Comparison of ENCODE assay signal across 8 cellular contexts in genomic region chr6:122399055-122399347, GRCh38. TPM values are rescaled to one million over a fixed set of nuclear protein-coding genes. Genes with fewer than 3 reads are reported as not detected.
DNase-seq lines count a peak whose midpoint lies in the region; ATAC-seq, FAIRE-seq and TF ChIP-seq lines count a peak whose summit lies in the region.

No MANE protein-coding gene starts in this region.

- H3K36me3 ChIP-seq in right atrium auricular region (no peaks in the 10 kb centered on the region), GM12878 (ENCODE audit: control insufficient read depth in 2 of 2, insufficient read depth in 2 of 2, low read length in 1 of 2) (no peaks in the 10 kb centered on the region), mesodermal cell (ENCODE audit: control insufficient read depth, insufficient read depth, low read length) (peaks cover 4% of the 10 kb centered on the region), uterus (no peaks in the 10 kb centered on the region)

- no TSS peak for BruUV-seq in GM12878 (replicated peaks; lab: Mats Ljungman, UMichigan)

- no peak for TF ChIP-seq EP300 in GM12878 (IDR thresholded peaks at IDR 0.05; ENCODE audit: borderline replicate concordance in 1 of 2, control insufficient read depth in 1 of 2, low read depth in 2 of 2, low read length in 2 of 2)

- TF ChIP-seq POLR2A in GM12878 (IDR thresholded peaks at IDR 0.05; ENCODE audit: low read depth, low read length) (no peak; the same call in 1 of the 2 replicates), uterus (IDR thresholded peaks at IDR 0.05) (no peak)

- H3K9me3 ChIP-seq in right atrium auricular region = no peaks in the 10 kb centered on the region
- H3K9me3 ChIP-seq in GM12878 (replicated peaks; ENCODE audit: control insufficient read depth, insufficient read depth, low read length) = no peaks in the 10 kb centered on the region
- H3K9me3 ChIP-seq in mesodermal cell (ENCODE audit: control insufficient read depth, low read length) = no peaks in the 10 kb centered on the region
- no peaks in the 10 kb centered on the region for H3K9me3 ChIP-seq in uterus

- in situ Hi-C loops in GM12878 (cut with MboI) = no loop called here
- in situ Hi-C loops in KBM-7 (cut with MboI; ENCODE audit: low pct_unique_long_range_greater_than_20kb, low sequenced_read_pairs) = no loop called here

- peak; percentile 41 for FAIRE-seq in GM12878 (lab: Jason Lieb, UNC)

- ATAC-seq in Right ventricle myocardium inferior = no peak
- no peak for ATAC-seq in GM12878
- no peak for ATAC-seq in HG02642 (IDR thresholded peaks at IDR 0.05; ENCODE audit: poor library complexity, unreplicated experiment)
- ATAC-seq in GM18519 (IDR thresholded peaks at IDR 0.05; ENCODE audit: low FRiP score, unreplicated experiment) = no peak

- peak overlapping the region; percentile 40; the same call in 1 of the 2 replicates for H3K4me2 ChIP-seq in GM12878 (ENCODE audit: control insufficient read depth, insufficient read depth)

- no peak for TF ChIP-seq RAD21 in GM12878 (IDR thresholded peaks at IDR 0.05; ENCODE audit: insufficient read depth, low read depth, low read length)

- H3K27me3 ChIP-seq in right atrium auricular region = no peaks in the 10 kb centered on the region
- H3K27me3 ChIP-seq in GM12878 (replicated peaks in 1 of 2; ENCODE audit: control insufficient read depth in 2 of 2, insufficient read depth in 2 of 2, low read length in 1 of 2) = no peaks in the 10 kb centered on the region
- no peaks in the 10 kb centered on the region for H3K27me3 ChIP-seq in uterus

- no peaks in the 10 kb centered on the region for H4K20me1 ChIP-seq in GM12878 (ENCODE audit: control insufficient read depth, insufficient read depth)

- 7% methylated on average over 2 of the region's 2 CpGs for WGBS in GM12878 (ENCODE audit: insufficient coverage, insufficient replicate concordance, low lambda C conversion rate, missing lambda C conversion rate)
- 0% methylated on average over 1 to 2 of the region's 2 CpGs for WGBS in mesodermal cell (ENCODE audit: insufficient coverage in 2 of 2), 2 experiments

- H3K4me1 ChIP-seq in right atrium auricular region (peaks cover 0 to 13% of the 10 kb centered on the region in 2 donors), GM12878 (ENCODE audit: control insufficient read depth, insufficient read depth, low read length) (no peaks in the 10 kb centered on the region; the same call in none of the 2 replicates), mesodermal cell (ENCODE audit: control insufficient read depth, insufficient read depth, low read length, poor library complexity, severe bottlenecking) (peaks cover 3% of the 10 kb centered on the region), uterus (peaks cover 0 to 3% of the 10 kb centered on the region in 2 donors)

- H3K9ac ChIP-seq in GM12878 (ENCODE audit: control insufficient read depth, insufficient read depth, low read length) = no peak overlapping the region

- SMC1A ChIA-PET in GM12878 (lab: Charles Lee; ENCODE audit: uncharacterized antibody, unreplicated experiment) = interaction anchor here (0.7 kb wide), 1 partner anchor 67 kb away, joined by 3 read pairs; no protein-coding TSS in a partner anchor

- RAD21 ChIA-PET in GM12878 (lab: Charles Lee; ENCODE audit: unreplicated experiment) = interaction anchor here (1.0 to 1.5 kb wide), 3 partner anchors 15 to 72 kb away, joined by 3 to 4 read pairs (median 3); partner anchors contain the start of gene SERINC1

- H2AFZ ChIP-seq in GM12878 (ENCODE audit: control insufficient read depth, low read depth, low read length) = peak overlapping the region; percentile 82

- H3K79me2 ChIP-seq in GM12878 (ENCODE audit: control insufficient read depth, insufficient read depth, low read length) = peaks cover 35% of the 10 kb centered on the region

- POLR2A ChIA-PET in GM12878 (lab: Charles Lee) = interaction anchor here (1.5 to 1.6 kb wide), 2 partner anchors 10 to 73 kb away, joined by 4 to 9 read pairs; partner anchors contain the start of gene SERINC1

- TF ChIP-seq CTCF in right atrium auricular region (IDR thresholded peaks at IDR 0.05) (no peak), GM12878 (IDR thresholded peaks at IDR 0.05 in 2 of 3, conservative IDR thresholded peaks at IDR 0.05 in 1 of 3; ENCODE audit: control insufficient read depth in 2 of 3, extremely low read depth in 1 of 3, insufficient read depth in 1 of 3, low read depth in 3 of 3, low read length in 3 of 3) (no peak), uterus (IDR thresholded peaks at IDR 0.05) (no peak)

- no peak for DNase-seq in right atrium auricular region (ENCODE audit: low spot score)
- no peak for DNase-seq in Right ventricle myocardium inferior (ENCODE audit: missing footprints)
- no peak for DNase-seq in GM12878 (ENCODE audit: low read depth, low spot score)
- no peak for DNase-seq in uterus
- no peak for DNase-seq in KBM-7

- peak overlapping the region; percentile 73 to 92 for H3K27ac ChIP-seq in right atrium auricular region
- H3K27ac ChIP-seq in GM12878 (ENCODE audit: control insufficient read depth, insufficient read depth) = no peak overlapping the region
- H3K27ac ChIP-seq in mesodermal cell (ENCODE audit: low read depth, low read length, severe bottlenecking) = peak overlapping the region; percentile 60
- peak overlapping the region; percentile 72 to 80 for H3K27ac ChIP-seq in uterus

- H3K4me3 ChIP-seq in right atrium auricular region (peak overlapping the region; percentile 20 to 89), GM12878 (peak overlapping the region; percentile 29; the same call in 1 of the 2 replicates), mesodermal cell (ENCODE audit: extremely low read depth, insufficient read depth, low read length, poor library complexity, severe bottlenecking) (no peak overlapping the region), uterus (peak overlapping the region in 1 of 2 donors; percentile 24)

- intact Hi-C loops in Right ventricle myocardium inferior (cut with DNase I) = loop anchor here (1.0 to 10.0 kb wide), 2 partner anchors 72 to 1064 kb away; partner anchors contain the start of genes SERINC1 and TBC1D32
- intact Hi-C loops in GM12878 (cut with micrococcal nuclease; ENCODE audit: unreplicated experiment) = loop anchor here (2.0 kb wide), 1 partner anchor 72 kb away; the partner anchor contains the start of gene SERINC1
- intact Hi-C loops in uterus (cut with DNase I; ENCODE audit: low total_unique reads) = no loop called here

- CTCF ChIA-PET in GM12878 (lab: Yijun Ruan, JAX) = interaction anchor here (1.0 to 1.2 kb wide), 3 partner anchors 8 to 17 kb away, joined by 3 to 5 read pairs (median 3); no protein-coding TSS in a partner anchor

TF ChIP-seq in GM12878, 131 proteins besides CTCF, POLR2A, EP300 and RAD21 (continues in another document):
- TF ChIP-seq, protein P1, sequence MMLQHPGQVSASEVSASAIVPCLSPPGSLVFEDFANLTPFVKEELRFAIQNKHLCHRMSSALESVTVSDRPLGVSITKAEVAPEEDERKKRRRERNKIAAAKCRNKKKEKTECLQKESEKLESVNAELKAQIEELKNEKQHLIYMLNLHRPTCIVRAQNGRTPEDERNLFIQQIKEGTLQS (IDR thresholded peaks at IDR 0.05; ENCODE audit: borderline replicate concordance, extremely low read depth, low read depth, low read length) = no peak
- TF ChIP-seq MEF2B (IDR thresholded peaks at IDR 0.05; ENCODE audit: partially characterized antibody, poor library complexity, severe bottlenecking) (peak; percentile 9), YY1 (IDR thresholded peaks at IDR 0.05; ENCODE audit: low read depth, low read length) (peak; percentile 6; the same call in 1 of the 2 replicates), RELB (IDR thresholded peaks at IDR 0.05; ENCODE audit: low read depth) (no peak), RUNX3 (IDR thresholded peaks at IDR 0.05; ENCODE audit: low read length) (peak; percentile 29; the same call in 1 of the 2 replicates)

RNA-seq across cellular contexts. Expression of gene HSF2, which starts 0.5 kb away (rescaled TPM):
- total RNA-seq in right atrium auricular region = 10 to 100 TPM; 37.5 to 65.9 TPM
- 23.3 TPM for total RNA-seq in Right ventricle myocardium inferior
- total RNA-seq in GM12878 (2013; cell fraction: nucleolus; rRNA removed) = 14.5 and 16.3 TPM in 2 replicates
- total RNA-seq in GM12878 (2014; rRNA removed) = 21.0 and 21.7 TPM in 2 replicates
- 15.4 and 16.8 TPM in 2 replicates for total RNA-seq in GM12878 (2014; rRNA removed; fragmentation: Illumina TruSeq; extraction: Trizol)
- total RNA-seq in GM12878 (2021) = 9.5 and 10.1 TPM in 2 replicates
- 7.0 TPM for polyA plus RNA-seq in GM12878 (2011; ENCODE audit: low read depth)
- 38.3 and 46.6 TPM in 2 replicates for polyA plus RNA-seq in GM12878 (2011; rRNA removed)
- polyA plus RNA-seq in GM12878 (2011; cell fraction: cytosol; rRNA removed) = 15.8 and 17.1 TPM in 2 replicates
- 23.4 and 26.1 TPM in 2 replicates for polyA plus RNA-seq in GM12878 (2011; cell fraction: nucleus; rRNA removed)
- 6.7 and 9.6 TPM in 2 replicates for polyA plus RNA-seq in GM12878 (2012)
- polyA plus RNA-seq in GM12878 (2014; fragmentation: Illumina TruSeq; extraction: Trizol) = 16.8 and 28.1 TPM in 2 replicates
- 10 to 100 TPM; 16.2 to 18.4 TPM for polyA plus RNA-seq in GM12878 (2014; fragmentation: Nextera tagmentation; extraction: Ambion mirVana)
- 15.3 and 16.5 TPM in 2 replicates for polyA plus RNA-seq in GM12878 (2014; rRNA removed)
- polyA plus RNA-seq in GM12878 (2016; fragmentation: Nextera tagmentation; extraction: Ambion mirVana) = 10 to 100 TPM; 16.4 to 17.3 TPM
- 29.3 and 37.2 TPM in 2 replicates for polyA minus RNA-seq in GM12878 (2011; rRNA and poly(A)+ RNA removed)
- polyA minus RNA-seq in GM12878 (2011; cell fraction: cytosol; rRNA and poly(A)+ RNA removed) = 6.1 and 10.5 TPM in 2 replicates
- 10.5 and 12.0 TPM in 2 replicates for polyA minus RNA-seq in GM12878 (2011; cell fraction: nucleus; rRNA and poly(A)+ RNA removed)
- 29.7 TPM for polyA plus RNA-seq in mesodermal cell (2013, experiment 1 of 2)
- 26.6 TPM for polyA plus RNA-seq in mesodermal cell (2013, experiment 2 of 2)
- 10 to 100 TPM; 19.0 to 72.4 (median 33.4) TPM for total RNA-seq in uterus
